ENCODE assay signal across 10 cellular contexts in genomic region chr3:48991851-48992545, GRCh38. TPM values are rescaled to one million over a fixed set of nuclear protein-coding genes. Genes with fewer than 3 reads are reported as not detected.
DNase-seq lines count a peak whose midpoint lies in the region; ATAC-seq and TF ChIP-seq lines count a peak whose summit lies in the region.
"Had no signal": no experiment of that assay in that cellular context is flagged by ENCODE, and none has a peak within 500 bp of the region (broad histone marks: within the 10 kb centered on the region; RNA-seq: fewer than 3 reads in every experiment).

No MANE protein-coding gene starts in this region.

- H3K9me3 ChIP-seq in mesenchymal stem cell (ENCODE audit: control insufficient read depth, low read length) (no peaks in the 10 kb centered on the region), left lung (no peaks in the 10 kb centered on the region)

- no peak overlapping the region for H2BK120ac ChIP-seq in mesenchymal stem cell (ENCODE audit: low read depth, low read length)

- H4K91ac ChIP-seq in mesenchymal stem cell (ENCODE audit: low read length) = peak overlapping the region; percentile 54

- no peak overlapping the region for H2AFZ ChIP-seq in mesenchymal stem cell (ENCODE audit: low read depth, low read length)

- WGBS in mesenchymal stem cell = 98% methylated on average over 4 of the region's 5 CpGs

- H3K27me3 Mint-ChIP-seq in activated naive CD4-positive, alpha-beta T cell treated with anti-CD3 and anti-CD28 coated beads, Interleukin-2, amount 10 ng/mL, durations not matched to agents 7 days and 5 days = no peaks in the 10 kb centered on the region
- H3K27me3 Mint-ChIP-seq in activated naive CD8-positive, alpha-beta T cell treated with anti-CD3 and anti-CD28 coated beads for 36 hours = no peaks in the 10 kb centered on the region
- H3K27me3 Mint-ChIP-seq in type B pancreatic cell = no peaks in the 10 kb centered on the region

- no peak overlapping the region for H3K18ac ChIP-seq in mesenchymal stem cell (ENCODE audit: low read depth in 1 of 2, low read length in 2 of 2)

- H3K23ac ChIP-seq in mesenchymal stem cell (ENCODE audit: low read length in 2 of 2) = no peak overlapping the region

- TF ChIP-seq CTCF in type B pancreatic cell (conservative IDR thresholded peaks at IDR 0.05) (no peak), left lung (IDR thresholded peaks at IDR 0.05) (no peak)

- H4K8ac ChIP-seq in mesenchymal stem cell (ENCODE audit: low read length) = no peak overlapping the region

- H3K36me3 Mint-ChIP-seq in activated naive CD4-positive, alpha-beta T cell treated with anti-CD3 and anti-CD28 coated beads, Interleukin-2, amount 10 ng/mL, durations not matched to agents 7 days and 5 days = peaks cover 22% of the 10 kb centered on the region
- H3K36me3 Mint-ChIP-seq in activated naive CD8-positive, alpha-beta T cell treated with anti-CD3 and anti-CD28 coated beads for 36 hours = peaks cover 4% of the 10 kb centered on the region
- no peaks in the 10 kb centered on the region for H3K36me3 Mint-ChIP-seq in type B pancreatic cell

- peak overlapping the region; percentile 11 for H2AK5ac ChIP-seq in mesenchymal stem cell (ENCODE audit: low read length, severe bottlenecking)

- peak overlapping the region; percentile 92 for H3K4me3 Mint-ChIP-seq in activated naive CD4-positive, alpha-beta T cell treated with anti-CD3 and anti-CD28 coated beads, Interleukin-2, amount 10 ng/mL, durations not matched to agents 7 days and 5 days
- peak overlapping the region; percentile 91 for H3K4me3 Mint-ChIP-seq in activated naive CD8-positive, alpha-beta T cell treated with anti-CD3 and anti-CD28 coated beads for 36 hours
- peak overlapping the region; percentile 81 for H3K4me3 Mint-ChIP-seq in type B pancreatic cell

- H3K27me3 ChIP-seq in mesenchymal stem cell (ENCODE audit: control insufficient read depth in 1 of 2, insufficient read depth in 1 of 2, low read length in 2 of 2) = no peaks in the 10 kb centered on the region
- no peaks in the 10 kb centered on the region for H3K27me3 ChIP-seq in left lung

- H3K36me3 ChIP-seq in mesenchymal stem cell (ENCODE audit: control insufficient read depth in 1 of 2, insufficient read depth in 2 of 2, low read depth in 1 of 2, low read length in 2 of 2) (peaks cover 16 to 18% of the 10 kb centered on the region in 2 experiments), left lung (peaks cover 0 to 27% of the 10 kb centered on the region in 2 donors)

- DNase-seq in activated naive CD4-positive, alpha-beta T cell treated with anti-CD3 and anti-CD28 coated beads, Interleukin-2, amount 10 ng/mL, durations not matched to agents 7 days and 5 days = no peak
- DNase-seq in activated naive CD4-positive, alpha-beta T cell treated with Interleukin-2 at 50 U/mL for 16 hours = no peak
- DNase-seq in activated naive CD8-positive, alpha-beta T cell treated with anti-CD3 and anti-CD28 coated beads for 36 hours = no peak
- peak; percentile 6 for DNase-seq in mesenchymal stem cell
- DNase-seq in type B pancreatic cell (ENCODE audit: extremely low spot score, unreplicated experiment) = no peak
- DNase-seq in left lung = no peak
- DNase-seq in NCI-H748 (lab: John Stamatoyannopoulos, UW; ENCODE audit: unreplicated experiment) = no peak
- DNase-seq in NCI-H146 treated with DMSO at 0.1 percent for 48 hours (lab: John Stamatoyannopoulos, UW; ENCODE audit: unreplicated experiment) = no peak
- DNase-seq: activated CD4-positive, CD25-positive, alpha-beta regulatory T cell; left ventricle myocardium superior had no signal

- peak overlapping the region in 1 of 2 experiments; percentile 6 for H3K14ac ChIP-seq in mesenchymal stem cell (ENCODE audit: low read length in 2 of 2)

- CTCF ChIA-PET in activated naive CD4-positive, alpha-beta T cell treated with anti-CD3 and anti-CD28 coated beads, Interleukin-2, amount 10 ng/mL, durations not matched to agents 7 days and 5 days (lab: Charles Lee) = interaction anchor here (1.4 to 1.7 kb wide), 2 partner anchors 16 to 22 kb away, joined by 8 to 11 read pairs; partner anchors contain the start of gene WDR6

- H3K4ac ChIP-seq in mesenchymal stem cell (ENCODE audit: low read depth in 1 of 2, low read length in 2 of 2) = peak overlapping the region in 1 of 2 experiments; percentile 75

- peaks cover 23% of the 10 kb centered on the region for H3K4me1 ChIP-seq in mesenchymal stem cell (ENCODE audit: control insufficient read depth, insufficient read depth, low read depth, low read length)
- H3K4me1 ChIP-seq in left lung = peaks cover 17 to 43% of the 10 kb centered on the region in 2 donors

- no peak overlapping the region for H2BK12ac ChIP-seq in mesenchymal stem cell (ENCODE audit: low read length in 2 of 2)

- intact Hi-C loops in left lung (cut with DNase I) = no loop called here

- peaks cover 31% of the 10 kb centered on the region for H3K79me1 ChIP-seq in mesenchymal stem cell (replicated peaks; ENCODE audit: low read length, poor library complexity, severe bottlenecking)

- no peak overlapping the region for H2BK5ac ChIP-seq in mesenchymal stem cell (ENCODE audit: low read depth, low read length, poor library complexity, severe bottlenecking)

- H3K27ac Mint-ChIP-seq in activated naive CD4-positive, alpha-beta T cell treated with anti-CD3 and anti-CD28 coated beads, Interleukin-2, amount 10 ng/mL, durations not matched to agents 7 days and 5 days = peak overlapping the region; percentile 82
- peak overlapping the region; percentile 93 for H3K27ac Mint-ChIP-seq in activated naive CD8-positive, alpha-beta T cell treated with anti-CD3 and anti-CD28 coated beads for 36 hours
- peak overlapping the region; percentile 93 for H3K27ac Mint-ChIP-seq in type B pancreatic cell

- H3K4me1 Mint-ChIP-seq in activated naive CD4-positive, alpha-beta T cell treated with anti-CD3 and anti-CD28 coated beads, Interleukin-2, amount 10 ng/mL, durations not matched to agents 7 days and 5 days = peaks cover 62% of the 10 kb centered on the region
- peaks cover 42% of the 10 kb centered on the region for H3K4me1 Mint-ChIP-seq in activated naive CD8-positive, alpha-beta T cell treated with anti-CD3 and anti-CD28 coated beads for 36 hours
- peaks cover 29% of the 10 kb centered on the region for H3K4me1 Mint-ChIP-seq in type B pancreatic cell (ENCODE audit: unreplicated experiment)

- no peaks in the 10 kb centered on the region for H3K9me3 Mint-ChIP-seq in activated naive CD4-positive, alpha-beta T cell treated with anti-CD3 and anti-CD28 coated beads, Interleukin-2, amount 10 ng/mL, durations not matched to agents 7 days and 5 days
- H3K9me3 Mint-ChIP-seq in activated naive CD8-positive, alpha-beta T cell treated with anti-CD3 and anti-CD28 coated beads for 36 hours = no peaks in the 10 kb centered on the region
- no peaks in the 10 kb centered on the region for H3K9me3 Mint-ChIP-seq in type B pancreatic cell

- no peak overlapping the region for H3K4me2 ChIP-seq in mesenchymal stem cell (ENCODE audit: low read length, poor library complexity, severe bottlenecking)

- H3K27ac ChIP-seq in mesenchymal stem cell (ENCODE audit: low read length, poor library complexity, severe bottlenecking) (no peak overlapping the region), left lung (no peak overlapping the region)

- H3K4me3 ChIP-seq in mesenchymal stem cell (ENCODE audit: insufficient read depth in 1 of 2, low read depth in 1 of 2, low read length in 2 of 2) (peak overlapping the region in 1 of 2 experiments; percentile 92), left lung (peak overlapping the region in 1 of 2 donors; percentile 97)

- no peak overlapping the region for H2BK15ac ChIP-seq in mesenchymal stem cell (ENCODE audit: low read depth, poor library complexity, severe bottlenecking)

- ATAC-seq in left lung = no peak
- ATAC-seq: left ventricle myocardium superior had no signal

- H3K9ac ChIP-seq in mesenchymal stem cell (ENCODE audit: low read length) = peak overlapping the region; percentile 98

RNA-seq across cellular contexts. Expression of gene P4HTM, which starts 2.0 kb away (rescaled TPM):
- total RNA-seq in activated naive CD8-positive, alpha-beta T cell treated with anti-CD3 and anti-CD28 coated beads for 36 hours = 10 to 100 TPM; 20.7 TPM
- polyA plus RNA-seq in mesenchymal stem cell (2013, experiment 1 of 2) = 19.1 TPM
- 19.3 TPM for polyA plus RNA-seq in mesenchymal stem cell (2013, experiment 2 of 2)
- total RNA-seq in type B pancreatic cell (ENCODE audit: low replicate concordance) (47.4 and 54.8 TPM in 2 replicates), left lung (10 to 100 TPM; 40.2 to 41.8 TPM)

RNA-seq across cellular contexts. Expression of gene WDR6, which starts 15.2 kb away (rescaled TPM):
- total RNA-seq in activated naive CD8-positive, alpha-beta T cell treated with anti-CD3 and anti-CD28 coated beads for 36 hours = 100 to 1,000 TPM; 135 to 140 TPM
- 54.8 TPM for polyA plus RNA-seq in mesenchymal stem cell (2013, experiment 1 of 2)
- polyA plus RNA-seq in mesenchymal stem cell (2013, experiment 2 of 2) = 51.7 TPM
- 272 and 334 TPM in 2 replicates for total RNA-seq in type B pancreatic cell (ENCODE audit: low replicate concordance)
- 100 to 1,000 TPM; 156 to 190 TPM for total RNA-seq in left lung

RNA-seq across cellular contexts. Expression of gene DALRD3, which starts 26.4 kb away (rescaled TPM):
- total RNA-seq in activated naive CD8-positive, alpha-beta T cell treated with anti-CD3 and anti-CD28 coated beads for 36 hours = 10 to 100 TPM; 22.3 to 24.7 TPM
- polyA plus RNA-seq in mesenchymal stem cell (2013, experiment 1 of 2) = 35.4 TPM
- 34.8 TPM for polyA plus RNA-seq in mesenchymal stem cell (2013, experiment 2 of 2)
- total RNA-seq in type B pancreatic cell (ENCODE audit: low replicate concordance) (31.2 and 36.0 TPM in 2 replicates), left lung (10 to 100 TPM; 23.6 to 24.5 TPM)

RNA-seq across cellular contexts. Expression of gene NDUFAF3, which starts 29.9 kb away (rescaled TPM):
- 10 to 100 TPM; 82.0 to 82.5 TPM for total RNA-seq in activated naive CD8-positive, alpha-beta T cell treated with anti-CD3 and anti-CD28 coated beads for 36 hours
- polyA plus RNA-seq in mesenchymal stem cell (2013, experiment 1 of 2) = 113 TPM
- 116 TPM for polyA plus RNA-seq in mesenchymal stem cell (2013, experiment 2 of 2)
- total RNA-seq in type B pancreatic cell (ENCODE audit: low replicate concordance) (62.0 and 67.0 TPM in 2 replicates), left lung (10 to 100 TPM; 83.8 to 92.2 TPM)

RNA-seq across cellular contexts. Expression of gene IMPDH2, which starts 37.2 kb away (rescaled TPM):
- total RNA-seq in activated naive CD8-positive, alpha-beta T cell treated with anti-CD3 and anti-CD28 coated beads for 36 hours = 100 to 1,000 TPM; 532 to 549 TPM
- 136 TPM for polyA plus RNA-seq in mesenchymal stem cell (2013, experiment 1 of 2)
- 134 TPM for polyA plus RNA-seq in mesenchymal stem cell (2013, experiment 2 of 2)
- 221 and 256 TPM in 2 replicates for total RNA-seq in type B pancreatic cell (ENCODE audit: low replicate concordance)
- 100 to 1,000 TPM; 136 to 187 TPM for total RNA-seq in left lung
